Comparison of ENCODE assay signal across 1 cellular context in the genomic region with DNA sequence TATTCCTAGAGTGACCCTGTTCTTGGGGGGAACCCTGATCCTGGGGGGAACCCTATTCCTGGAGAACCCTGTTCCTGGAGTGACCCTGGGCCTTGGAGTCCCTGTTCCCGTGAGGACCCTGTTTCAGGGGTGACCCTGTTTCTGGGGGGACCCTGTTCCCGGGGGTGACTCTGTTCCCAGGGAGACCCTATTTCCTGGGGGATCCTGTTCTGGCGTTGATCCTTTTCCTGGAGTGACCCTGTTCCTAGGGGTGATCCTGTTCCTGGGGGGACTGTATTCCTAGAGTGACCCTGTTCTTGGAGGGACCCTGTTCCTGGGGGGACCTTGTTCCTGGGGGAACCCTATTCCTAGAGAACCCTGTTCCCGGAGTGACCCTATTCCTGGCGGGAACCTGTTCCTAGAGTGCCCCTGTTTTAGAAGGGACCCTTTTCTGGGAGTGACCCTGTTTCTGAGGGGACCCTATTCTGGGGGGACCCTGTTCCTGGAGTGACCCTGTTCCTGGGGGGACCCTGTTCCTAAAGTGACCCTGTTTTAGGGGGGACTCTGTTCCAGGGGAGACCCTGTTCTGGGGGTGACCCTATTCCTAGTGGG.
TF ChIP-seq lines count a peak whose summit lies in the region.

No MANE protein-coding gene starts in this region.

TF ChIP-seq in H1, 55 proteins besides CTCF, POLR2A, EP300 and RAD21:
- TF ChIP-seq BACH1 (IDR thresholded peaks at IDR 0.05; ENCODE audit: low read length), result no peak
- TF ChIP-seq CTBP2 (IDR thresholded peaks at IDR 0.05; ENCODE audit: borderline replicate concordance, insufficient read depth, insufficient read length, low read length), result no peak
- no peak for TF ChIP-seq TCF12 (IDR thresholded peaks at IDR 0.05; ENCODE audit: low read depth, low read length)
- peak; percentile 61; the same call in 1 of the 2 replicates for TF ChIP-seq GABPA (IDR thresholded peaks at IDR 0.05; ENCODE audit: borderline replicate concordance, insufficient read depth, low read length)
- no peak for TF ChIP-seq ATF2 (IDR thresholded peaks at IDR 0.05; ENCODE audit: low read length)
- TF ChIP-seq YY1 (IDR thresholded peaks at IDR 0.05; ENCODE audit: low read depth, low read length), result no peak
- 0 out of 2 replicates have a peak, but pooled peaks have one; percentile 36 for TF ChIP-seq SP4 (IDR thresholded peaks at IDR 0.05; ENCODE audit: low read length)
- no peak for TF ChIP-seq KDM4A (IDR thresholded peaks at IDR 0.05; ENCODE audit: low read depth, low read length, severe bottlenecking)
- 0 out of 2 replicates have a peak, but pooled peaks have one; percentile 21 for TF ChIP-seq TAF1 (IDR thresholded peaks at IDR 0.05; ENCODE audit: low read depth, low read length)
- no peak for TF ChIP-seq JUND (IDR thresholded peaks at IDR 0.05; ENCODE audit: low read length)
